19 cellular contexts compared by ENCODE assay signal in the genomic region with DNA sequence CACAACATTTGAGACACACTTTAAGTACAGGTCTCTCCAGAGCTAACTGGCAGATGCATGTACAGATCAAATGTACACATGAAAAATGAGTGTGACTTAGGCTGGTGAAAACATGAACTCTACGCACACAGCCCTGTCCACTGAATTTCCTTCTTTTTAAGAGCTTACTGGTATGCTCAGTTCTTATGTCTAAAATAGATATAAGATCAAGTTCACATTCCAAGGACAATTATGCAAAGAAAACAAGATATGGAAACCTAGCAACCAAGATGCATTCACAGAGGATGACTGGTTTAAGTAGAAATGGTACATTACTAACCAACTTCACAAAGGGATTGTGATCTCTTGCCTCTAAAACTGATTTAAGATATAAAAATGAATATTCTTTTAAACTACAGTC. TPM values are rescaled to one million over a fixed set of nuclear protein-coding genes. Genes with fewer than 3 reads are reported as not detected.
DNase-seq lines count a peak whose midpoint lies in the region; ATAC-seq and TF ChIP-seq lines count a peak whose summit lies in the region.
"Had no signal": no experiment of that assay in that cellular context is flagged by ENCODE, and none has a peak within 500 bp of the region (broad histone marks: within the 10 kb centered on the region; RNA-seq: fewer than 3 reads in every experiment).

No MANE protein-coding gene starts in this region.

- H3K27me3 Mint-ChIP-seq in WTC11 (ENCODE audit: low read depth): no peaks in the 10 kb centered on the region
- no peaks in the 10 kb centered on the region for H3K27me3 Mint-ChIP-seq in CD4-positive, alpha-beta T cell

- intact Hi-C loops in vagina (cut with DNase I): no loop called here
- intact Hi-C loops in CD4-positive, alpha-beta T cell (cut with DNase I, micrococcal nuclease): no loop called here

- DNase-seq in GM04504 (ENCODE audit: low read depth) (peak; percentile 26), WTC11 (ENCODE audit: low spot score) (no peak), fibroblast of the conjunctiva (ENCODE audit: low read depth) (peak; percentile 30), retinal pigment epithelial cell (ENCODE audit: low read depth) (peak; percentile 65), pons (ENCODE audit: low spot score) (no peak), vagina (ENCODE audit: extremely low spot score in 2 of 2) (no peak)
- no peak for DNase-seq in CD4-positive, alpha-beta T cell
- DNase-seq: activated gamma-delta T cell; CD8-positive, alpha-beta T cell; Karpas-422; NCI-H1694; NCI-H526 treated with DMSO at 0.1 percent for 48 hours; stimulated activated CD4-positive, alpha-beta T cell treated with anti-CD3 and anti-CD28 coated beads, Interleukin-15, amount 100 ng/mL, for 24 hours; stomach had no signal

- TF ChIP-seq POLR2A in vagina (IDR thresholded peaks at IDR 0.05): no peak

- CTCF ChIA-PET in WTC11 (lab: Charles Lee): no interaction called here
- CTCF ChIA-PET in CD4-positive, alpha-beta T cell (lab: Charles Lee): no interaction called here

- H3K4me3 ChIP-seq in retinal pigment epithelial cell (ENCODE audit: low read length) (no peak overlapping the region), vagina (no peak overlapping the region)
- H3K4me3 ChIP-seq: cardiac muscle cell, heart left ventricle, prostate gland, stomach had no signal

- POLR2A ChIA-PET in WTC11 (lab: Charles Lee): no interaction called here
- POLR2A ChIA-PET in CD4-positive, alpha-beta T cell (lab: Charles Lee): no interaction called here

- peaks cover 56% of the 10 kb centered on the region for H3K4me1 Mint-ChIP-seq in WTC11
- no peaks in the 10 kb centered on the region for H3K4me1 Mint-ChIP-seq in CD4-positive, alpha-beta T cell (ENCODE audit: low read depth)

- H3K4me1 ChIP-seq in vagina: no peaks in the 10 kb centered on the region

- no peak overlapping the region for H3K4me3 Mint-ChIP-seq in WTC11
- H3K4me3 Mint-ChIP-seq in CD4-positive, alpha-beta T cell: no peak overlapping the region
- H3K4me3 Mint-ChIP-seq: CD8-positive, alpha-beta T cell; T-helper 1 cell treated with Interleukin-12 subunit alpha and Interleukin-12 subunit beta and Interleukin-4 antibody, amounts not matched to agents 30 μg/mL and 1 μg/mL, for 36 hours had no signal

- H3K9me3 Mint-ChIP-seq in WTC11: no peaks in the 10 kb centered on the region
- no peaks in the 10 kb centered on the region for H3K9me3 Mint-ChIP-seq in CD4-positive, alpha-beta T cell
- H3K9me3 Mint-ChIP-seq: CD8-positive, alpha-beta T cell; T-helper 1 cell treated with Interleukin-12 subunit alpha and Interleukin-12 subunit beta and Interleukin-4 antibody, amounts not matched to agents 30 μg/mL and 1 μg/mL, for 36 hours had no signal

- no peak overlapping the region for H3K27ac ChIP-seq in vagina
- H3K27ac ChIP-seq in CD4-positive, alpha-beta T cell (ENCODE audit: low read depth, low read length): no peak overlapping the region
- H3K27ac ChIP-seq: cardiac muscle cell, heart left ventricle, prostate gland, stomach had no signal

- H3K27me3 ChIP-seq in vagina: no peaks in the 10 kb centered on the region
- no peaks in the 10 kb centered on the region for H3K27me3 ChIP-seq in CD4-positive, alpha-beta T cell (ENCODE audit: control insufficient read depth, insufficient read depth, low read length)
- H3K27me3 ChIP-seq: heart left ventricle, stomach had no signal

- H3K36me3 Mint-ChIP-seq in WTC11: peaks cover 30% of the 10 kb centered on the region
- H3K36me3 Mint-ChIP-seq in CD4-positive, alpha-beta T cell (ENCODE audit: low read depth): no peaks in the 10 kb centered on the region
- H3K36me3 Mint-ChIP-seq: CD8-positive, alpha-beta T cell had no signal

- no peak for ATAC-seq in WTC11
- ATAC-seq in CD4-positive, alpha-beta T cell (ENCODE audit: poor library complexity): no peak
- ATAC-seq: activated CD4-positive, CD25-positive, alpha-beta regulatory T cell treated with anti-CD3 and anti-CD28 coated beads, Interleukin-2, amount 50 U/mL, for 24 hours; CD8-positive, alpha-beta T cell had no signal

- peaks cover 0 to 19% of the 10 kb centered on the region in 2 donors for H3K36me3 ChIP-seq in vagina
- H3K36me3 ChIP-seq: cardiac muscle cell, prostate gland had no signal

- H3K27ac Mint-ChIP-seq in WTC11: 0 out of 2 replicates have a peak overlapping the region, but pooled peaks have one; percentile 7
- H3K27ac Mint-ChIP-seq in CD4-positive, alpha-beta T cell: no peak overlapping the region
- H3K27ac Mint-ChIP-seq: CD8-positive, alpha-beta T cell; T-helper 1 cell treated with Interleukin-12 subunit alpha and Interleukin-12 subunit beta and Interleukin-4 antibody, amounts not matched to agents 30 μg/mL and 1 μg/mL, for 36 hours had no signal

- no peaks in the 10 kb centered on the region for H3K9me3 ChIP-seq in vagina
- H3K9me3 ChIP-seq in CD4-positive, alpha-beta T cell (ENCODE audit: control insufficient read depth, low read length): no peaks in the 10 kb centered on the region
- H3K9me3 ChIP-seq: heart left ventricle, prostate gland, stomach had no signal

- no peak for TF ChIP-seq CTCF in WTC11 (IDR thresholded peaks at IDR 0.05)
- TF ChIP-seq CTCF in retinal pigment epithelial cell (conservative IDR thresholded peaks at IDR 0.05; ENCODE audit: low read depth, low read length): no peak
- no peak for TF ChIP-seq CTCF in vagina (IDR thresholded peaks at IDR 0.05)
- TF ChIP-seq CTCF in CD4-positive, alpha-beta T cell (IDR thresholded peaks at IDR 0.05): no peak

TF ChIP-seq in WTC11, 78 proteins besides CTCF, POLR2A, EP300 and RAD21 (continues in another document):
- TF ChIP-seq, protein P1, sequence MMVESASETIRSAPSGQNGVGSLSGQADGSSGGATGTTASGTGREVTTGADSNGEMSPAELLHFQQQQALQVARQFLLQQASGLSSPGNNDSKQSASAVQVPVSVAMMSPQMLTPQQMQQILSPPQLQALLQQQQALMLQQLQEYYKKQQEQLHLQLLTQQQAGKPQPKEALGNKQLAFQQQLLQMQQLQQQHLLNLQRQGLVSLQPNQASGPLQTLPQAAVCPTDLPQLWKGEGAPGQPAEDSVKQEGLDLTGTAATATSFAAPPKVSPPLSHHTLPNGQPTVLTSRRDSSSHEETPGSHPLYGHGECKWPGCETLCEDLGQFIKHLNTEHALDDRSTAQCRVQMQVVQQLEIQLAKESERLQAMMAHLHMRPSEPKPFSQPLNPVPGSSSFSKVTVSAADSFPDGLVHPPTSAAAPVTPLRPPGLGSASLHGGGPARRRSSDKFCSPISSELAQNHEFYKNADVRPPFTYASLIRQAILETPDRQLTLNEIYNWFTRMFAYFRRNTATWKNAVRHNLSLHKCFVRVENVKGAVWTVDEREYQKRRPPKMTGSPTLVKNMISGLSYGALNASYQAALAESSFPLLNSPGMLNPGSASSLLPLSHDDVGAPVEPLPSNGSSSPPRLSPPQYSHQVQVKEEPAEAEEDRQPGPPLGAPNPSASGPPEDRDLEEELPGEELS (CRISPR knock-in tag; IDR thresholded peaks at IDR 0.05): no peak
- TF ChIP-seq TEAD1 (CRISPR knock-in tag; IDR thresholded peaks at IDR 0.05) (no peak), SP1 (CRISPR knock-in tag; conservative IDR thresholded peaks at IDR 0.05) (no peak), ESRRA (CRISPR knock-in tag; IDR thresholded peaks at IDR 0.05; ENCODE audit: borderline replicate concordance) (no peak), NR3C1 (CRISPR knock-in tag; conservative IDR thresholded peaks at IDR 0.05; ENCODE audit: low read depth) (no peak), CREM (CRISPR knock-in tag; IDR thresholded peaks at IDR 0.05) (no peak), CBFB (CRISPR knock-in tag; IDR thresholded peaks at IDR 0.05; ENCODE audit: low read depth) (no peak), GRHL2 (CRISPR knock-in tag; IDR thresholded peaks at IDR 0.05; ENCODE audit: insufficient replicate concordance, severe bottlenecking) (no peak), ZNF396 (CRISPR knock-in tag; IDR thresholded peaks at IDR 0.05; ENCODE audit: borderline replicate concordance) (no peak), TP53 (CRISPR knock-in tag; IDR thresholded peaks at IDR 0.05) (no peak), FOXP1 (CRISPR knock-in tag; IDR thresholded peaks at IDR 0.05; ENCODE audit: borderline replicate concordance) (no peak), OVOL2 (CRISPR knock-in tag; IDR thresholded peaks at IDR 0.05; ENCODE audit: borderline replicate concordance) (no peak)
- TF ChIP-seq, protein P2, sequence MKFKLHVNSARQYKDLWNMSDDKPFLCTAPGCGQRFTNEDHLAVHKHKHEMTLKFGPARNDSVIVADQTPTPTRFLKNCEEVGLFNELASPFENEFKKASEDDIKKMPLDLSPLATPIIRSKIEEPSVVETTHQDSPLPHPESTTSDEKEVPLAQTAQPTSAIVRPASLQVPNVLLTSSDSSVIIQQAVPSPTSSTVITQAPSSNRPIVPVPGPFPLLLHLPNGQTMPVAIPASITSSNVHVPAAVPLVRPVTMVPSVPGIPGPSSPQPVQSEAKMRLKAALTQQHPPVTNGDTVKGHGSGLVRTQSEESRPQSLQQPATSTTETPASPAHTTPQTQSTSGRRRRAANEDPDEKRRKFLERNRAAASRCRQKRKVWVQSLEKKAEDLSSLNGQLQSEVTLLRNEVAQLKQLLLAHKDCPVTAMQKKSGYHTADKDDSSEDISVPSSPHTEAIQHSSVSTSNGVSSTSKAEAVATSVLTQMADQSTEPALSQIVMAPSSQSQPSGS (CRISPR knock-in tag; IDR thresholded peaks at IDR 0.05; ENCODE audit: borderline replicate concordance, low read depth): no peak
- TF ChIP-seq, protein P3, sequence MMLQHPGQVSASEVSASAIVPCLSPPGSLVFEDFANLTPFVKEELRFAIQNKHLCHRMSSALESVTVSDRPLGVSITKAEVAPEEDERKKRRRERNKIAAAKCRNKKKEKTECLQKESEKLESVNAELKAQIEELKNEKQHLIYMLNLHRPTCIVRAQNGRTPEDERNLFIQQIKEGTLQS (CRISPR knock-in tag; conservative IDR thresholded peaks at IDR 0.05): no peak
- TF ChIP-seq, protein P4, sequence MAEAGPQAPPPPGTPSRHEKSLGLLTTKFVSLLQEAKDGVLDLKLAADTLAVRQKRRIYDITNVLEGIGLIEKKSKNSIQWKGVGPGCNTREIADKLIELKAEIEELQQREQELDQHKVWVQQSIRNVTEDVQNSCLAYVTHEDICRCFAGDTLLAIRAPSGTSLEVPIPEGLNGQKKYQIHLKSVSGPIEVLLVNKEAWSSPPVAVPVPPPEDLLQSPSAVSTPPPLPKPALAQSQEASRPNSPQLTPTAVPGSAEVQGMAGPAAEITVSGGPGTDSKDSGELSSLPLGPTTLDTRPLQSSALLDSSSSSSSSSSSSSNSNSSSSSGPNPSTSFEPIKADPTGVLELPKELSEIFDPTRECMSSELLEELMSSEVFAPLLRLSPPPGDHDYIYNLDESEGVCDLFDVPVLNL (CRISPR knock-in tag; IDR thresholded peaks at IDR 0.05; ENCODE audit: borderline replicate concordance, low read depth): no peak

RNA-seq across cellular contexts. Expression of gene TLE1, which starts 56.7 kb away (rescaled TPM):
- total RNA-seq in WTC11 (2021) (93.2 to 97.7 TPM (median 93.9 TPM) in 3 replicates), vagina (75.1 TPM)
- 1 to 10 TPM; 3.4 to 3.5 TPM for total RNA-seq in CD4-positive, alpha-beta T cell

Comparison
In these comparisons a context has a peak if more than half of its experiments do, and no peak if none do; other contexts are left out.
1. DNase-seq: peak in GM04504 (single experiment), fibroblast of the conjunctiva (single experiment) and retinal pigment epithelial cell (single experiment); none in WTC11 (single experiment), pons (single experiment), vagina (0 of 2) and CD4-positive, alpha-beta T cell (0 of 10).
2. RNA of gene TLE1, which starts 56.7 kb away (total RNA-seq): 93.2 to 97.7 TPM in WTC11 and 75.1 TPM in vagina (single experiment); 3.4 to 3.5 TPM in CD4-positive, alpha-beta T cell; every median in the first group is over 10 times any median in the second.